Comparison of ENCODE assay signal across 1 cellular context in the genomic region with DNA sequence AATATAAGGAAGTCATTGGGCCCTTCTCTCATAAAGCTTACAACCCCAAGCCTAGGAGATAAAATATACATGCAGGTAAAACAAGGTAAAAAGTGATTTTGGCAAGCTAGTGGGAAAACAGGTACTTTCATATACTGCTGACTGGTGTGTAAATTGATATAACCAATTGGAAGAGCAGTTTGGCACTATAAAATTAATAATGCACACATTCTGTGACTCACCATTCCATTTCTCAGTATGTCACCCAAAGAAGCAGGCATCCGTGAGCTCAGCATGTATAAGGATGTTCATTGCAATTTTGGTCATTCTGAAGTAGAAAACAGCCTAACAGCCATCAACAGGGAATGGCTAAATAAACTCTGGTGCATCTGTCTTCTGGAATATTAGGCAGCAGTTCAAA.
TF ChIP-seq lines count a peak whose summit lies in the region.

No MANE protein-coding gene starts in this region.

TF ChIP-seq in IMR-90, 13 proteins besides CTCF, POLR2A, EP300 and RAD21:
- no peak for TF ChIP-seq SMC3 (IDR thresholded peaks at IDR 0.05; ENCODE audit: low read depth, low read length)
- no peak for TF ChIP-seq NFE2L2 (IDR thresholded peaks at IDR 0.05; ENCODE audit: low read depth, low read length)
- no peak for TF ChIP-seq MXI1 (IDR thresholded peaks at IDR 0.05; ENCODE audit: borderline replicate concordance, low read depth, low read length)
- TF ChIP-seq RCOR1 (IDR thresholded peaks at IDR 0.05; ENCODE audit: insufficient replicate concordance, low read length) = no peak
- peak; percentile 74 for TF ChIP-seq MAFK (IDR thresholded peaks at IDR 0.05; ENCODE audit: low read depth, low read length)
- no peak for TF ChIP-seq RFX5 (IDR thresholded peaks at IDR 0.05; ENCODE audit: low read depth, low read length)
- no peak for TF ChIP-seq BHLHE40 (IDR thresholded peaks at IDR 0.05; ENCODE audit: low read depth, low read length)
- TF ChIP-seq CHD1 (IDR thresholded peaks at IDR 0.05; ENCODE audit: low read depth, low read length) = no peak
- TF ChIP-seq FOS (IDR thresholded peaks at IDR 0.05; ENCODE audit: low read depth, low read length) = 0 out of 2 replicates have a peak, but pooled peaks have one; percentile 15
- no peak for TF ChIP-seq MAZ (IDR thresholded peaks at IDR 0.05; ENCODE audit: borderline replicate concordance, low read depth, low read length)
